Comparison of ENCODE assay signal across 1 cellular context in genomic region chr11:94948070-94948617, GRCh38.
A peak's percentile ranks its signal among the peaks of the same experiment; 100 is the strongest.
TF ChIP-seq lines count a peak whose summit lies in the region.

No MANE protein-coding gene starts in this region.

TF ChIP-seq in IMR-90, 13 proteins besides CTCF, POLR2A, EP300 and RAD21:
- TF ChIP-seq FOS (IDR thresholded peaks at IDR 0.05; ENCODE audit: low read depth, low read length) (no peak; the same call in 1 of the 2 replicates), MAZ (IDR thresholded peaks at IDR 0.05; ENCODE audit: borderline replicate concordance, low read depth, low read length) (peak; percentile 44; the same call in 1 of the 2 replicates), RCOR1 (IDR thresholded peaks at IDR 0.05; ENCODE audit: insufficient replicate concordance, low read length) (peak; percentile 90)
